ENCODE assay signal across 22 cellular contexts in genomic region chr10:103602852-103603155, GRCh38.
DNase-seq lines count a peak whose midpoint lies in the region; ATAC-seq and TF ChIP-seq lines count a peak whose summit lies in the region.
"Had no signal": no experiment of that assay in that cellular context is flagged by ENCODE, and none has a peak within 500 bp of the region (broad histone marks: within the 10 kb centered on the region; RNA-seq: fewer than 3 reads in every experiment).

No MANE protein-coding gene starts in this region.

- no peaks in the 10 kb centered on the region for H3K27me3 Mint-ChIP-seq in natural killer cell treated with Interleukin-12 subunit alpha and Interleukin-12 subunit beta and Interleukin-15 and Interleukin-18, amount 100 ng/mL, for 72 hours
- H3K27me3 Mint-ChIP-seq in natural killer cell (ENCODE audit: low read depth in 2 of 2) (no peaks in the 10 kb centered on the region), endothelial cell (ENCODE audit: unreplicated experiment) (peaks cover 13% of the 10 kb centered on the region)
- H3K27me3 Mint-ChIP-seq: CD4-positive, alpha-beta memory T cell; CD4-positive, CD25-positive, alpha-beta regulatory T cell had no signal

- no peaks in the 10 kb centered on the region for H3K9me3 Mint-ChIP-seq in natural killer cell treated with Interleukin-12 subunit alpha and Interleukin-12 subunit beta and Interleukin-15 and Interleukin-18, amount 100 ng/mL, for 72 hours
- H3K9me3 Mint-ChIP-seq in natural killer cell (no peaks in the 10 kb centered on the region), endothelial cell (ENCODE audit: unreplicated experiment) (no peaks in the 10 kb centered on the region)
- H3K9me3 Mint-ChIP-seq: CD4-positive, alpha-beta memory T cell; CD4-positive, CD25-positive, alpha-beta regulatory T cell; CD8-positive, alpha-beta memory T cell had no signal

- no peak overlapping the region for H3K27ac Mint-ChIP-seq in natural killer cell treated with Interleukin-12 subunit alpha and Interleukin-12 subunit beta and Interleukin-15 and Interleukin-18, amount 100 ng/mL, for 72 hours
- H3K27ac Mint-ChIP-seq in natural killer cell: no peak overlapping the region
- peak overlapping the region; percentile 74 for H3K27ac Mint-ChIP-seq in endothelial cell (ENCODE audit: unreplicated experiment)
- H3K27ac Mint-ChIP-seq: CD14-positive monocyte; CD4-positive, alpha-beta memory T cell had no signal

- no peak overlapping the region for H3K4me3 Mint-ChIP-seq in natural killer cell treated with Interleukin-12 subunit alpha and Interleukin-12 subunit beta and Interleukin-15 and Interleukin-18, amount 100 ng/mL, for 72 hours
- H3K4me3 Mint-ChIP-seq in natural killer cell: no peak overlapping the region
- no peak overlapping the region for H3K4me3 Mint-ChIP-seq in endothelial cell (ENCODE audit: unreplicated experiment)
- H3K4me3 Mint-ChIP-seq: CD14-positive monocyte; CD4-positive, alpha-beta memory T cell; CD4-positive, CD25-positive, alpha-beta regulatory T cell; CD8-positive, alpha-beta memory T cell had no signal

- H3K4me1 Mint-ChIP-seq in natural killer cell treated with Interleukin-12 subunit alpha and Interleukin-12 subunit beta and Interleukin-15 and Interleukin-18, amount 100 ng/mL, for 72 hours (ENCODE audit: low read depth in 2 of 2): peaks cover 0 to 3% of the 10 kb centered on the region in 2 donors
- no peaks in the 10 kb centered on the region for H3K4me1 Mint-ChIP-seq in natural killer cell
- H3K4me1 Mint-ChIP-seq in endothelial cell (ENCODE audit: unreplicated experiment): peaks cover 2% of the 10 kb centered on the region
- H3K4me1 Mint-ChIP-seq: CD14-positive monocyte; CD4-positive, alpha-beta memory T cell; CD4-positive, CD25-positive, alpha-beta regulatory T cell; CD8-positive, alpha-beta memory T cell had no signal

- intact Hi-C loops in natural killer cell (cut with micrococcal nuclease): no loop called here

- peak; percentile 40 for DNase-seq in natural killer cell treated with Interleukin-12 subunit alpha and Interleukin-12 subunit beta and Interleukin-15 and Interleukin-18, amount 100 ng/mL, for 72 hours (ENCODE audit: low spot score)
- DNase-seq in natural killer cell (no peak), endothelial cell (ENCODE audit: low spot score) (no peak)
- DNase-seq: 8988T; ACHN; BE2C; C1 segment of cervical spinal cord; CD4-positive, alpha-beta memory T cell; CD4-positive, CD25-positive, alpha-beta regulatory T cell; CD8-positive, alpha-beta memory T cell; COR-L47; DMS 273 treated with DMSO at 0.1 percent for 48 hours; DMS153; DMS53; DMS79; DND-41; EL; GDM1 had no signal

- TF ChIP-seq CTCF in natural killer cell (IDR thresholded peaks at IDR 0.05) (no peak), endothelial cell (IDR thresholded peaks at IDR 0.05; ENCODE audit: unreplicated experiment) (no peak)

- no peaks in the 10 kb centered on the region for H3K36me3 Mint-ChIP-seq in natural killer cell treated with Interleukin-12 subunit alpha and Interleukin-12 subunit beta and Interleukin-15 and Interleukin-18, amount 100 ng/mL, for 72 hours
- H3K36me3 Mint-ChIP-seq in natural killer cell (no peaks in the 10 kb centered on the region), endothelial cell (ENCODE audit: low read depth, unreplicated experiment) (peaks cover 31% of the 10 kb centered on the region)

- ATAC-seq in natural killer cell treated with Interleukin-12 subunit alpha and Interleukin-12 subunit beta and Interleukin-15 and Interleukin-18, amount 100 ng/mL, for 72 hours: no peak
- ATAC-seq in natural killer cell (no peak), GM18861 (IDR thresholded peaks at IDR 0.05; ENCODE audit: unreplicated experiment) (no peak), GM18907 (IDR thresholded peaks at IDR 0.05; ENCODE audit: unreplicated experiment) (no peak)
- ATAC-seq: GM12878 had no signal
